Comparison of ENCODE assay signal across 24 cellular contexts in genomic region chr6:8492536-8493125, GRCh38. TPM values are rescaled to one million over a fixed set of nuclear protein-coding genes. Genes with fewer than 3 reads are reported as not detected.
DNase-seq lines count a peak whose midpoint lies in the region; ATAC-seq and TF ChIP-seq lines count a peak whose summit lies in the region.
"Had no signal": no experiment of that assay in that cellular context is flagged by ENCODE, and none has a peak within 500 bp of the region (broad histone marks: within the 10 kb centered on the region; RNA-seq: fewer than 3 reads in every experiment).

No MANE protein-coding gene starts in this region.

- CTCF ChIA-PET in Calu3 (lab: Charles Lee): interaction anchor here (0.6 kb wide), 1 partner anchor 23 kb away, joined by 4 read pairs; no protein-coding TSS in a partner anchor

- no peak overlapping the region for H3K4me2 ChIP-seq in GM23338
- H3K4me2 ChIP-seq: A549; BLaER1 treated with 17β-estradiol and CSF1 and Interleukin-3, amounts not matched to agents 10 nM and 100 nM had no signal

- no peak for TF ChIP-seq CTCF in GM23338 (conservative IDR thresholded peaks at IDR 0.05; ENCODE audit: low read depth in 2 of 2)
- no peak for TF ChIP-seq CTCF in Calu3 (IDR thresholded peaks at IDR 0.05; ENCODE audit: unreplicated experiment)

- H3K4me3 ChIP-seq in GM23338: no peak overlapping the region
- H3K4me3 ChIP-seq: A549; BLaER1 treated with 17β-estradiol and CSF1 and Interleukin-3, amounts not matched to agents 10 nM and 100 nM had no signal

- H3K36me3 Mint-ChIP-seq in GM23338 (ENCODE audit: low read depth) (peaks cover 11% of the 10 kb centered on the region; the same call in 1 of the 3 replicates), Calu3 (ENCODE audit: insufficient read depth, unreplicated experiment) (no peaks in the 10 kb centered on the region)

- H3K27ac ChIP-seq in GM23338 (ENCODE audit: low read depth): no peak overlapping the region; the same call in 1 of the 2 replicates
- H3K27ac ChIP-seq: A549; BLaER1 treated with 17β-estradiol and CSF1 and Interleukin-3, amounts not matched to agents 10 nM and 100 nM; HL-60 had no signal

- H3K4me1 Mint-ChIP-seq in GM23338: peaks cover 11% of the 10 kb centered on the region; the same call in 2 of the 3 replicates
- H3K4me1 Mint-ChIP-seq in Calu3 (ENCODE audit: low read depth, unreplicated experiment): no peaks in the 10 kb centered on the region

- BruUV-seq in Calu3 (replicated peaks; lab: Mats Ljungman, UMichigan): no TSS peak

- H3K27ac Mint-ChIP-seq in GM23338 (no peak overlapping the region), Calu3 (ENCODE audit: unreplicated experiment) (no peak overlapping the region)
- H3K27ac Mint-ChIP-seq: HFFc6; T-helper 1 cell treated with Interleukin-12 subunit alpha and Interleukin-12 subunit beta and Interleukin-4 antibody, amounts not matched to agents 30 μg/mL and 1 μg/mL, for 36 hours had no signal

- no peaks in the 10 kb centered on the region for H3K36me3 ChIP-seq in GM23338 (ENCODE audit: insufficient read depth)
- H3K36me3 ChIP-seq: BLaER1 treated with 17β-estradiol and CSF1 and Interleukin-3, amounts not matched to agents 10 nM and 100 nM had no signal

- no peaks in the 10 kb centered on the region for H4K20me1 ChIP-seq in GM23338 (replicated peaks; ENCODE audit: insufficient read depth)
- H4K20me1 ChIP-seq: BLaER1 treated with 17β-estradiol and CSF1 and Interleukin-3, amounts not matched to agents 10 nM and 100 nM had no signal

- ATAC-seq in GM23338 (no peak), HG02678 (IDR thresholded peaks at IDR 0.05; ENCODE audit: unreplicated experiment) (no peak)
- no peak for ATAC-seq in activated CD4-positive, CD25-positive, alpha-beta regulatory T cell treated with anti-CD3 and anti-CD28 coated beads, Interleukin-2, amount 50 U/mL, for 24 hours
- ATAC-seq: A549 had no signal

- peaks cover 17% of the 10 kb centered on the region; the same call in 2 of the 3 replicates for H3K9me3 Mint-ChIP-seq in GM23338
- peaks cover 2% of the 10 kb centered on the region for H3K9me3 Mint-ChIP-seq in Calu3 (ENCODE audit: low read depth, unreplicated experiment)
- H3K9me3 Mint-ChIP-seq: T-helper 1 cell treated with Interleukin-12 subunit alpha and Interleukin-12 subunit beta and Interleukin-4 antibody, amounts not matched to agents 30 μg/mL and 1 μg/mL, for 36 hours had no signal

- H2AFZ ChIP-seq in GM23338: no peak overlapping the region

- no peaks in the 10 kb centered on the region for H3K27me3 ChIP-seq in GM23338 (ENCODE audit: insufficient read depth)
- H3K27me3 ChIP-seq: BLaER1 treated with 17β-estradiol and CSF1 and Interleukin-3, amounts not matched to agents 10 nM and 100 nM had no signal

- H3K27me3 Mint-ChIP-seq in GM23338 (ENCODE audit: insufficient read depth, low read depth, poor library complexity) (no peaks in the 10 kb centered on the region), Calu3 (ENCODE audit: unreplicated experiment) (no peaks in the 10 kb centered on the region)

- DNase-seq in A172 (ENCODE audit: low spot score): peak; percentile 2
- no peak for DNase-seq in GM23338 (ENCODE audit: low spot score)
- DNase-seq in epidermal melanocyte (ENCODE audit: insufficient read length, low spot score): peak; percentile 18
- DNase-seq in Calu3: no peak
- no peak for DNase-seq in NCI-H2107 (lab: John Stamatoyannopoulos, UW)
- DNase-seq: DMS 273 treated with DMSO at 0.1 percent for 48 hours, GDM1, HFFc6, IMR-90, Karpas-422, NCI-H1092 treated with DMSO at 0.1 percent for 48 hours, NCI-H146, NCI-H2029 treated with DMSO at 0.1 percent for 48 hours, NCI-H2227 treated with DMSO at 0.1 percent for 48 hours, NCI-H510A treated with DMSO at 0.1 percent for 48 hours, RPMI8226, SIG-M5 had no signal

- no peaks in the 10 kb centered on the region for H3K9me2 ChIP-seq in GM23338 (ENCODE audit: insufficient read depth)

- H3K4me1 ChIP-seq in GM23338 (ENCODE audit: insufficient read depth): peaks cover 9% of the 10 kb centered on the region; the same call in 1 of the 2 replicates
- H3K4me1 ChIP-seq: A549; BLaER1 treated with 17β-estradiol and CSF1 and Interleukin-3, amounts not matched to agents 10 nM and 100 nM had no signal

- no peak overlapping the region for H3K4me3 Mint-ChIP-seq in GM23338
- H3K4me3 Mint-ChIP-seq in Calu3 (ENCODE audit: low read depth, unreplicated experiment): no peak overlapping the region
- H3K4me3 Mint-ChIP-seq: HFFc6; T-helper 1 cell treated with Interleukin-12 subunit alpha and Interleukin-12 subunit beta and Interleukin-4 antibody, amounts not matched to agents 30 μg/mL and 1 μg/mL, for 36 hours had no signal

- no peaks in the 10 kb centered on the region for H3K79me2 ChIP-seq in GM23338 (replicated peaks; ENCODE audit: insufficient read depth)

- H3F3A ChIP-seq in GM23338 (replicated peaks; ENCODE audit: low read depth): no peaks in the 10 kb centered on the region

- intact Hi-C loops in Calu3 (cut with micrococcal nuclease; ENCODE audit: unreplicated experiment): no loop called here

TF ChIP-seq in PFSK-1, 5 proteins besides CTCF, POLR2A, EP300 and RAD21:
- TF ChIP-seq FOXP2 (optimal IDR thresholded peaks at IDR 0.05; ENCODE audit: borderline replicate concordance, extremely low read depth, extremely low read length, insufficient read depth) (no peak), POLR2AphosphoS5 (IDR thresholded peaks at IDR 0.05; ENCODE audit: low read depth, low read length) (no peak), SIN3A (IDR thresholded peaks at IDR 0.05; ENCODE audit: borderline replicate concordance, insufficient read depth, low read length) (no peak), REST (IDR thresholded peaks at IDR 0.05; ENCODE audit: insufficient read depth in 1 of 2, low read depth in 2 of 2, low read length in 2 of 2) (peak; percentile 64 to 90; a peak in 3 of 4 replicates)

RNA-seq across cellular contexts. Expression of gene SLC35B3, which starts 57.3 kb away (rescaled TPM):
- total RNA-seq in A172 (2014; rRNA removed; shearing (Covaris generic)): 11.2 and 18.7 TPM in 2 replicates
- 7.5 and 12.9 TPM in 2 replicates for total RNA-seq in GM23338 (2014; rRNA removed; shearing (Covaris generic))
- polyA plus RNA-seq in GM23338 (2016; fragmentation: Nextera tagmentation; extraction: Ambion mirVana): 8.7 and 9.0 TPM in 2 replicates
- polyA plus RNA-seq in PFSK-1 (2012; ENCODE audit: insufficient read length, low read depth): 11.6 TPM
- 11.0 and 12.7 TPM in 2 replicates for total RNA-seq in Calu3 (2022)

Comparison
In these comparisons a context has a peak if more than half of its experiments do, and no peak if none do; other contexts are left out.
1. DNase-seq: peak in A172 (single experiment) and epidermal melanocyte (single experiment); none in GM23338 (single experiment), Calu3 (single experiment) and NCI-H2107 (single experiment).